ENCODE assay signal across 9 cellular contexts in genomic region chr2:241309684-241310117, GRCh38. TPM values are rescaled to one million over a fixed set of nuclear protein-coding genes. Genes with fewer than 3 reads are reported as not detected.
DNase-seq lines count a peak whose midpoint lies in the region; FAIRE-seq and TF ChIP-seq lines count a peak whose summit lies in the region.
"Had no signal": no experiment of that assay in that cellular context is flagged by ENCODE, and none has a peak within 500 bp of the region (broad histone marks: within the 10 kb centered on the region; RNA-seq: fewer than 3 reads in every experiment).

No MANE protein-coding gene starts in this region.

- H3K4me3 Mint-ChIP-seq in endothelial cell (ENCODE audit: unreplicated experiment), result no peak overlapping the region

- TF ChIP-seq CTCF in HL-60 (IDR thresholded peaks at IDR 0.05; ENCODE audit: insufficient read depth, low read length), result no peak
- TF ChIP-seq CTCF in endothelial cell (IDR thresholded peaks at IDR 0.05; ENCODE audit: unreplicated experiment), result no peak

- no peak overlapping the region for H3K4me3 ChIP-seq in HL-60 (replicated peaks; ENCODE audit: insufficient read depth, low read length)
- H3K4me3 ChIP-seq: SJSA1 had no signal

- no peaks in the 10 kb centered on the region for H3K36me3 Mint-ChIP-seq in endothelial cell (ENCODE audit: low read depth, unreplicated experiment)

- peak; percentile 28 for DNase-seq in GM19239 (ENCODE audit: insufficient read length, low spot score)
- peak in 1 of 2 experiments; percentile 87 for DNase-seq in HL-60 (ENCODE audit: low read depth in 1 of 2, low spot score in 1 of 2)
- peak; percentile 69 to 70 for DNase-seq in activated CD4-positive, alpha-beta T cell treated with anti-CD3 and anti-CD28 coated beads for 4 hours
- DNase-seq in endothelial cell (ENCODE audit: low spot score), result no peak
- DNase-seq in stimulated activated CD4-positive, alpha-beta T cell treated with anti-CD3 and anti-CD28 coated beads, Interleukin-2, amount 100 ng/mL, for 24 hours, result peak; percentile 65 to 67
- DNase-seq in Ammon's horn (ENCODE audit: low spot score), result no peak
- DNase-seq in NCI-H226, result no peak
- DNase-seq in NCI-H146 (lab: John Stamatoyannopoulos, UW), result no peak

- no peaks in the 10 kb centered on the region for H3K27me3 ChIP-seq in HL-60 (ENCODE audit: insufficient read depth, poor library complexity, severe bottlenecking)
- H3K27me3 ChIP-seq: SJSA1 had no signal

- peaks cover 9% of the 10 kb centered on the region for H3K27me3 Mint-ChIP-seq in endothelial cell (ENCODE audit: unreplicated experiment)

- peak; percentile 97 for FAIRE-seq in GM19239 (lab: Jason Lieb, UNC)

- H3K27ac Mint-ChIP-seq in endothelial cell (ENCODE audit: unreplicated experiment), result peak overlapping the region; percentile 45

- H3K4me1 Mint-ChIP-seq in endothelial cell (ENCODE audit: unreplicated experiment), result peaks cover 31% of the 10 kb centered on the region

- H3K9me3 Mint-ChIP-seq in endothelial cell (ENCODE audit: unreplicated experiment), result no peaks in the 10 kb centered on the region

- peak overlapping the region; percentile 38 for H3K27ac ChIP-seq in HL-60 (replicated peaks)
- H3K27ac ChIP-seq: SJSA1 had no signal

RNA-seq across cellular contexts. Expression of gene HDLBP, which starts 5.8 kb away (rescaled TPM):
- 364 TPM for total RNA-seq in endothelial cell (ENCODE audit: unreplicated experiment)

RNA-seq across cellular contexts. Expression of gene SEPTIN2, which starts 6.0 kb away (rescaled TPM):
- 487 TPM for total RNA-seq in endothelial cell (ENCODE audit: unreplicated experiment)

RNA-seq across cellular contexts. Expression of gene FARP2, which starts 46.4 kb away (rescaled TPM):
- 19.1 TPM for total RNA-seq in endothelial cell (ENCODE audit: unreplicated experiment)

Comparison
In these comparisons a context has a peak if more than half of its experiments do, and no peak if none do; other contexts are left out.
1. DNase-seq: peak in GM19239 (single experiment), activated CD4-positive, alpha-beta T cell treated with anti-CD3 and anti-CD28 coated beads for 4 hours (2 of 2) and stimulated activated CD4-positive, alpha-beta T cell treated with anti-CD3 and anti-CD28 coated beads, Interleukin-2, amount 100 ng/mL, for 24 hours (2 of 2); none in endothelial cell (single experiment), Ammon's horn (single experiment), NCI-H226 (single experiment) and NCI-H146 (single experiment).